In the genomic region with DNA sequence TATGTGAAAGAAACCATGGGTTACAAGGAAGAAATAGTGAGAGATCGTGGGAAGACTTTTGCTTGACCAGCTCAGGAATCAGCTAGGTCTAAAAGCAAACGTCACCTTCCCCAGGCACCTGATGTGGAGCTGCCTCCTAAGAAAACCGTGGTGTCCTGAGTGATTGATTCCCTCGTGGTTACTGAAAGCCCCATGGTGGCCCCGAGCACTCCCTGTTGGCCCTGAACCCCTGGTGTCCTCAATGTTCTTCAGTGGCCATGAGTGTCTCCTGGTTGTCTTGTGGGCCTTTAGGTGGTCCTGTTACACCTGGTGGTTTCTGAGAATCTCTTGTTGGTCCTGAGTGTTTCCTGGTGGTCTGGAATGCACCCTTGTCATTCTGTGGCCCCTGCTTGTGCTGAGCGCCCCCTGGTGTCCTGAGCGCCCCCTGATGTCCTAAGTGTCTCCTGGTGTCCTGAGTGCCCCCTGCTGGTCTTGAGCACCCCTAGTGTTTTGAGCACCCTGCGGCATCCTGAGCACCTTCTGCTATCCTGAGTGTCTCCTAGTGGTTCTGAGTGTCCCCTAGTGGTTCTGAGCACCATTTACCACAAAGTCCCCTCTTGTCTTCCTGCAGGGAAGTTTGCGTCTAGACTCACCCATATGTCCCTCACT, we compare ENCODE assay signal across 8 cellular contexts.
DNase-seq lines count a peak whose midpoint lies in the region; ATAC-seq, FAIRE-seq and TF ChIP-seq lines count a peak whose summit lies in the region.

No MANE protein-coding gene starts in this region.

- H3K9ac ChIP-seq in OCI-LY1 (ENCODE audit: low read length) (no peak overlapping the region), HepG2 (ENCODE audit: insufficient read depth, low read depth, low read length) (no peak overlapping the region)

- DNase-seq in AG09309 (ENCODE audit: low read depth) (no peak), HepG2 (ENCODE audit: low spot score) (peak; percentile 83), NCI-H2227 (lab: John Stamatoyannopoulos, UW; ENCODE audit: unreplicated experiment) (no peak), NCI-H1092 (lab: John Stamatoyannopoulos, UW) (no peak)
- DNase-seq in activated T-cell treated with anti-CD3 and anti-CD28 coated beads, Interleukin-2, amount 50 U/mL, for 1 hour, result peak; percentile 78
- peak; percentile 81 to 85 for DNase-seq in stimulated activated naive CD8-positive, alpha-beta T cell treated with anti-CD3 and anti-CD28 coated beads, Interleukin-15, amount 100 ng/mL, for 72 hours

- H3K27me3 Mint-ChIP-seq in stimulated activated naive CD8-positive, alpha-beta T cell treated with anti-CD3 and anti-CD28 coated beads, Interleukin-15, amount 100 ng/mL, for 72 hours, result peaks cover 11% of the 10 kb centered on the region

- no peak for TF ChIP-seq RAD21 in HepG2 (CRISPR knock-in tag; IDR thresholded peaks at IDR 0.05)

- H3K9me3 ChIP-seq in OCI-LY1 (ENCODE audit: low read length), result no peaks in the 10 kb centered on the region
- H3K9me3 ChIP-seq in HepG2 (ENCODE audit: low read length), result no peaks in the 10 kb centered on the region

- POLR2A ChIA-PET in HepG2 (lab: Yijun Ruan, JAX), result no interaction called here

- no peaks in the 10 kb centered on the region for H3K36me3 ChIP-seq in OCI-LY1 (ENCODE audit: insufficient read depth, low read length)
- no peaks in the 10 kb centered on the region for H3K36me3 ChIP-seq in HepG2 (replicated peaks in 1 of 2; ENCODE audit: control insufficient read depth in 1 of 2, insufficient read depth in 2 of 2, low read length in 2 of 2)

- ATAC-seq in GM19397 (IDR thresholded peaks at IDR 0.05; ENCODE audit: unreplicated experiment) (peak; percentile 74), HepG2 (peak; percentile 97)
- peak; percentile 100 for ATAC-seq in stimulated activated naive CD8-positive, alpha-beta T cell treated with anti-CD3 and anti-CD28 coated beads, Interleukin-15, amount 100 ng/mL, for 72 hours

- in situ Hi-C loops in HepG2 (cut with HindIII; ENCODE audit: extremely low pct_ligation_motif_present, low pct_unique_long_range_greater_than_20kb), result no loop called here

- H3K4me2 ChIP-seq in OCI-LY1 (ENCODE audit: low read length) (no peak overlapping the region), HepG2 (ENCODE audit: low read depth, low read length) (no peak overlapping the region)

- TF ChIP-seq EP300 in HepG2 (IDR thresholded peaks at IDR 0.05; ENCODE audit: low read depth in 2 of 2, low read length in 2 of 2) (no peak), HepG2 (CRISPR knock-in tag; IDR thresholded peaks at IDR 0.05; ENCODE audit: borderline replicate concordance) (no peak)

- no peaks in the 10 kb centered on the region for H3K9me2 ChIP-seq in OCI-LY1 (ENCODE audit: low read depth, low read length)

- no peak overlapping the region for H3K27ac ChIP-seq in OCI-LY1 (ENCODE audit: low read depth, low read length, poor library complexity, severe bottlenecking)
- no peak overlapping the region for H3K27ac ChIP-seq in HepG2 (ENCODE audit: extremely low read length, insufficient read depth, low read length)

- H3K79me2 ChIP-seq in OCI-LY1 (ENCODE audit: insufficient read depth, low read length), result no peaks in the 10 kb centered on the region
- no peaks in the 10 kb centered on the region for H3K79me2 ChIP-seq in HepG2 (ENCODE audit: insufficient read depth, low read length)

- no peak for TF ChIP-seq POLR2A in HepG2 (IDR thresholded peaks at IDR 0.05; ENCODE audit: insufficient read depth in 1 of 2, low read depth in 2 of 2, low read length in 2 of 2)

- H3K4me1 ChIP-seq in OCI-LY1 (ENCODE audit: insufficient read depth, low read length, severe bottlenecking) (no peaks in the 10 kb centered on the region), HepG2 (ENCODE audit: insufficient read depth, low read length) (no peaks in the 10 kb centered on the region)

- no TSS peak for BruUV-seq in HepG2 (replicated peaks; lab: Mats Ljungman, UMichigan)

- H3K4me3 Mint-ChIP-seq in stimulated activated naive CD8-positive, alpha-beta T cell treated with anti-CD3 and anti-CD28 coated beads, Interleukin-15, amount 100 ng/mL, for 72 hours, result no peak overlapping the region

- H3K4me3 ChIP-seq in AG09309 (ENCODE audit: control insufficient read depth, low read depth, low read length), result no peak overlapping the region
- no peak overlapping the region for H3K4me3 ChIP-seq in OCI-LY1 (ENCODE audit: low read depth, low read length, poor library complexity, severe bottlenecking)
- H3K4me3 ChIP-seq in HepG2 (replicated peaks in 1 of 3; ENCODE audit: insufficient read depth in 1 of 3, low read depth in 2 of 3, low read length in 3 of 3), result no peak overlapping the region

- H3K4me1 Mint-ChIP-seq in stimulated activated naive CD8-positive, alpha-beta T cell treated with anti-CD3 and anti-CD28 coated beads, Interleukin-15, amount 100 ng/mL, for 72 hours, result peaks cover 9% of the 10 kb centered on the region

- WGBS in HepG2 (ENCODE audit: low lambda C conversion rate), result 24% methylated on average over 8 of the region's 9 CpGs

- no peaks in the 10 kb centered on the region for H3K9me3 Mint-ChIP-seq in stimulated activated naive CD8-positive, alpha-beta T cell treated with anti-CD3 and anti-CD28 coated beads, Interleukin-15, amount 100 ng/mL, for 72 hours

- TF ChIP-seq CTCF in AG09309 (IDR thresholded peaks at IDR 0.05; ENCODE audit: control insufficient read depth, insufficient read depth, low read depth, low read length, missing control alignments) (peak; percentile 30), OCI-LY1 (IDR thresholded peaks at IDR 0.05; ENCODE audit: low read length) (peak; percentile 99), HepG2 (CRISPR knock-in tag; IDR thresholded peaks at IDR 0.05) (peak; percentile 84)

- H3F3A ChIP-seq in OCI-LY1 (ENCODE audit: insufficient read depth, low read length), result no peaks in the 10 kb centered on the region

- CTCF ChIA-PET in HepG2 (lab: Yijun Ruan, JAX; ENCODE audit: low intra/inter-chr PET ratio, low total read pairs), result interaction anchor here (0.7 to 0.9 kb wide), 2 partner anchors 49 to 373 kb away, joined by 3 read pairs; no protein-coding TSS in a partner anchor

- H3K27me3 ChIP-seq in OCI-LY1 (ENCODE audit: insufficient read depth, low read length) (no peaks in the 10 kb centered on the region), HepG2 (ENCODE audit: control insufficient read depth in 1 of 2, insufficient read depth in 2 of 2, low read length in 2 of 2) (no peaks in the 10 kb centered on the region)

- no peak overlapping the region for H2AFZ ChIP-seq in OCI-LY1 (ENCODE audit: low read length)
- no peak overlapping the region for H2AFZ ChIP-seq in HepG2 (ENCODE audit: low read length)

- H3K27ac Mint-ChIP-seq in stimulated activated naive CD8-positive, alpha-beta T cell treated with anti-CD3 and anti-CD28 coated beads, Interleukin-15, amount 100 ng/mL, for 72 hours, result no peak overlapping the region

- intact Hi-C loops in HepG2 (cut with micrococcal nuclease; ENCODE audit: unreplicated experiment), result no loop called here

- peak; percentile 67 for FAIRE-seq in HepG2 (lab: Jason Lieb, UNC)

- H4K20me1 ChIP-seq in OCI-LY1 (ENCODE audit: insufficient read depth, low read length) (no peaks in the 10 kb centered on the region), HepG2 (ENCODE audit: insufficient read depth, low read length) (no peaks in the 10 kb centered on the region)

TF ChIP-seq in HepG2, 621 proteins besides CTCF, POLR2A, EP300 and RAD21 (continues in another document):
- TF ChIP-seq FOXC1 (CRISPR knock-in tag; IDR thresholded peaks at IDR 0.05; ENCODE audit: borderline replicate concordance) (no peak), SETDB1 (CRISPR knock-in tag; IDR thresholded peaks at IDR 0.05; ENCODE audit: borderline replicate concordance) (peak; percentile 47; the same call in 1 of the 2 replicates), STAG1 (CRISPR knock-in tag; IDR thresholded peaks at IDR 0.05) (peak; percentile 19; the same call in 1 of the 2 replicates), ZMYM4 (CRISPR knock-in tag; IDR thresholded peaks at IDR 0.05) (0 out of 2 replicates have a peak, but pooled peaks have one; percentile 49), ZNF570 (CRISPR knock-in tag; IDR thresholded peaks at IDR 0.05; ENCODE audit: borderline replicate concordance) (no peak), ZNF569 (CRISPR knock-in tag; IDR thresholded peaks at IDR 0.05; ENCODE audit: borderline replicate concordance) (no peak), JARID2 (CRISPR knock-in tag; IDR thresholded peaks at IDR 0.05; ENCODE audit: insufficient replicate concordance) (no peak), NR3C1 (CRISPR knock-in tag; IDR thresholded peaks at IDR 0.05) (no peak), XRCC5 (optimal IDR thresholded peaks at IDR 0.05; ENCODE audit: low read length) (peak; percentile 81)
- TF ChIP-seq, protein P1, sequence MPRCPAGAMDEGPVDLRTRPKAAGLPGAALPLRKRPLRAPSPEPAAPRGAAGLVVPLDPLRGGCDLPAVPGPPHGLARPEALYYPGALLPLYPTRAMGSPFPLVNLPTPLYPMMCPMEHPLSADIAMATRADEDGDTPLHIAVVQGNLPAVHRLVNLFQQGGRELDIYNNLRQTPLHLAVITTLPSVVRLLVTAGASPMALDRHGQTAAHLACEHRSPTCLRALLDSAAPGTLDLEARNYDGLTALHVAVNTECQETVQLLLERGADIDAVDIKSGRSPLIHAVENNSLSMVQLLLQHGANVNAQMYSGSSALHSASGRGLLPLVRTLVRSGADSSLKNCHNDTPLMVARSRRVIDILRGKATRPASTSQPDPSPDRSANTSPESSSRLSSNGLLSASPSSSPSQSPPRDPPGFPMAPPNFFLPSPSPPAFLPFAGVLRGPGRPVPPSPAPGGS (CRISPR knock-in tag; IDR thresholded peaks at IDR 0.05), result no peak
- TF ChIP-seq, protein P2, sequence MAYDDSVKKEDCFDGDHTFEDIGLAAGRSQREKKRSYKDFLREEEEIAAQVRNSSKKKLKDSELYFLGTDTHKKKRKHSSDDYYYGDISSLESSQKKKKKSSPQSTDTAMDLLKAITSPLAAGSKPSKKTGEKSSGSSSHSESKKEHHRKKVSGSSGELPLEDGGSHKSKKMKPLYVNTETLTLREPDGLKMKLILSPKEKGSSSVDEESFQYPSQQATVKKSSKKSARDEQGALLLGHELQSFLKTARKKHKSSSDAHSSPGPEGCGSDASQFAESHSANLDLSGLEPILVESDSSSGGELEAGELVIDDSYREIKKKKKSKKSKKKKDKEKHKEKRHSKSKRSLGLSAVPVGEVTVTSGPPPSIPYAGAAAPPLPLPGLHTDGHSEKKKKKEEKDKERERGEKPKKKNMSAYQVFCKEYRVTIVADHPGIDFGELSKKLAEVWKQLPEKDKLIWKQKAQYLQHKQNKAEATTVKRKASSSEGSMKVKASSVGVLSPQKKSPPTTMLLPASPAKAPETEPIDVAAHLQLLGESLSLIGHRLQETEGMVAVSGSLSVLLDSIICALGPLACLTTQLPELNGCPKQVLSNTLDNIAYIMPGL (CRISPR knock-in tag; IDR thresholded peaks at IDR 0.05; ENCODE audit: borderline replicate concordance in 1 of 2, low read depth in 1 of 2), result 0 out of 4 replicates have a peak, but pooled peaks of 1 of the 2 experiments have one; percentile 25

Comparison
In these comparisons a context has a peak if more than half of its experiments do, and no peak if none do; other contexts are left out.
1. DNase-seq: peak in activated T-cell treated with anti-CD3 and anti-CD28 coated beads, Interleukin-2, amount 50 U/mL, for 1 hour (single experiment), HepG2 (single experiment) and stimulated activated naive CD8-positive, alpha-beta T cell treated with anti-CD3 and anti-CD28 coated beads, Interleukin-15, amount 100 ng/mL, for 72 hours (2 of 2); none in AG09309 (single experiment), NCI-H2227 (single experiment) and NCI-H1092 (single experiment).
2. CTCF ChIP-seq: peak in every context shown above with its lines; median percentile 99 in OCI-LY1; 84 in HepG2; 30 in AG09309.
3. Peak in every context shown above with its lines, with median percentiles within 50 percentile points of each other: ATAC-seq.